In the genomic region with DNA sequence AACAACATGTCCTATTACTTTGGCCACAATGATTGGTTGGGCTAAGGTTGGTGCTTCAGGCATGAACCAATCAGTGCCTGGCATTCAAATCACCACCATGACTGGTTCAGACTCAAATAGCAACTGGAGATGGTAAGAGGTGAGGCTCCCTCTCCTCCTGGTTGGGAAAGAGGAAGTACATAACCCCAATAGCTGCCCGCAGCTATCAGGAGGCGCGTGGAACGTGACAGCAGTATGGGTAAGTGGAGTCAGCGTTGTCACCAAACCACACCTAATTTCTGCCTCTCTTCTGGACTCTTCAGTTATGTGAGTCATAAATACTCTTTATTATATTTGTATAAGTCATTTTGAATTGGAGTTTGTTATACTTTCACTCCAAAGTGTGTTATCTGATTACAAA, we compare ENCODE assay signal across 1 cellular context.
TF ChIP-seq lines count a peak whose summit lies in the region.

No MANE protein-coding gene starts in this region.

TF ChIP-seq in K562, 482 proteins besides CTCF, POLR2A, EP300 and RAD21:
- TF ChIP-seq, protein P1, sequence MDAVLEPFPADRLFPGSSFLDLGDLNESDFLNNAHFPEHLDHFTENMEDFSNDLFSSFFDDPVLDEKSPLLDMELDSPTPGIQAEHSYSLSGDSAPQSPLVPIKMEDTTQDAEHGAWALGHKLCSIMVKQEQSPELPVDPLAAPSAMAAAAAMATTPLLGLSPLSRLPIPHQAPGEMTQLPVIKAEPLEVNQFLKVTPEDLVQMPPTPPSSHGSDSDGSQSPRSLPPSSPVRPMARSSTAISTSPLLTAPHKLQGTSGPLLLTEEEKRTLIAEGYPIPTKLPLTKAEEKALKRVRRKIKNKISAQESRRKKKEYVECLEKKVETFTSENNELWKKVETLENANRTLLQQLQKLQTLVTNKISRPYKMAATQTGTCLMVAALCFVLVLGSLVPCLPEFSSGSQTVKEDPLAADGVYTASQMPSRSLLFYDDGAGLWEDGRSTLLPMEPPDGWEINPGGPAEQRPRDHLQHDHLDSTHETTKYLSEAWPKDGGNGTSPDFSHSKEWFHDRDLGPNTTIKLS (IDR thresholded peaks at IDR 0.05; ENCODE audit: borderline replicate concordance, low read depth), result no peak
- TF ChIP-seq BHLHE40 (IDR thresholded peaks at IDR 0.05; ENCODE audit: low read length) (peak; percentile 66), XRCC3 (IDR thresholded peaks at IDR 0.05) (no peak)
- TF ChIP-seq, protein P2, sequence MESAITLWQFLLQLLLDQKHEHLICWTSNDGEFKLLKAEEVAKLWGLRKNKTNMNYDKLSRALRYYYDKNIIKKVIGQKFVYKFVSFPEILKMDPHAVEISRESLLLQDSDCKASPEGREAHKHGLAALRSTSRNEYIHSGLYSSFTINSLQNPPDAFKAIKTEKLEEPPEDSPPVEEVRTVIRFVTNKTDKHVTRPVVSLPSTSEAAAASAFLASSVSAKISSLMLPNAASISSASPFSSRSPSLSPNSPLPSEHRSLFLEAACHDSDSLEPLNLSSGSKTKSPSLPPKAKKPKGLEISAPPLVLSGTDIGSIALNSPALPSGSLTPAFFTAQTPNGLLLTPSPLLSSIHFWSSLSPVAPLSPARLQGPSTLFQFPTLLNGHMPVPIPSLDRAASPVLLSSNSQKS (CRISPR knock-in tag; IDR thresholded peaks at IDR 0.05), result no peak
